In the genomic region with DNA sequence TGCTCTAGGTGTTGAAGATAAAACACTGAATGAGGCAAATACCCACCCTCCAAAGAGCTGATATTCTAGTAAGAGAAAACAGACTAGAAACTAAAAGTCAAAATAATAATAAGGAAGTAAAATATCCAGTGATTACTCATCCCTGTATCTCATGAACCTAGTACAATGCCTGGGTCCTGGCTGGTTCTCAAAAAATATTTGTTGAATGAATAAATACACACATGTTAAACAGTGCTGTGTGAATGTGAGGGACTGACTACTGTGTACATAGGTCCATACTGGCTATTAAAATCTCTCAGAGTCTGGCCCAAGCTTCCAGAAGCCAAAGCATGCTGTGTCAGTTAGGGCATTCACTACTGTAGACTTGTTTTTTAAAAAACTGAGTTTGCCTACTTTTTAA, we compare ENCODE assay signal across 1 cellular context.
A peak's percentile ranks its signal among the peaks of the same experiment; 100 is the strongest.
TF ChIP-seq lines count a peak whose summit lies in the region.

No MANE protein-coding gene starts in this region.

TF ChIP-seq in GM12878, 131 proteins besides CTCF, POLR2A, EP300 and RAD21 (continued from another document):
- 0 out of 2 replicates have a peak, but pooled peaks have one; percentile 41 for TF ChIP-seq ATF2 (IDR thresholded peaks at IDR 0.05; ENCODE audit: low read length)
